In genomic region chr6:52993461-52993860, GRCh38 we compare ENCODE assay signal across 8 cellular contexts. TPM values are rescaled to one million over a fixed set of nuclear protein-coding genes. Genes with fewer than 3 reads are reported as not detected.
A peak's percentile ranks its signal among the peaks of the same experiment; 100 is the strongest.
DNase-seq lines count a peak whose midpoint lies in the region; ATAC-seq and TF ChIP-seq lines count a peak whose summit lies in the region.

No MANE protein-coding gene starts in this region.

- H3K27me3 Mint-ChIP-seq in activated CD8-positive, alpha-beta T cell treated with anti-CD3 and anti-CD28 coated beads for 36 hours, result peaks cover 20% of the 10 kb centered on the region

- in situ Hi-C loops in HAP-1 (cut with MboI; ENCODE audit: low sequenced_read_pairs), result loop anchor here (10.0 kb wide), 1 partner anchor 109 kb away; no protein-coding TSS in a partner anchor

- DNase-seq in HAP-1 (ENCODE audit: low spot score in 2 of 2) (no peak), foreskin melanocyte (peak; percentile 9), sigmoid colon (no peak), left lobe of liver (ENCODE audit: low spot score) (no peak), NCI-H187 (lab: John Stamatoyannopoulos, UW) (no peak), COLO829 (ENCODE audit: low spot score) (no peak), HK-2 (ENCODE audit: unreplicated experiment) (no peak)
- no peak for DNase-seq in activated CD8-positive, alpha-beta T cell treated with anti-CD3 and anti-CD28 coated beads for 36 hours

- no peaks in the 10 kb centered on the region for H3K9me3 Mint-ChIP-seq in activated CD8-positive, alpha-beta T cell treated with anti-CD3 and anti-CD28 coated beads for 36 hours

- no peak for ATAC-seq in activated CD8-positive, alpha-beta T cell treated with anti-CD3 and anti-CD28 coated beads for 36 hours
- ATAC-seq in left lobe of liver, result no peak

- peaks cover 33% of the 10 kb centered on the region for H3K4me1 Mint-ChIP-seq in activated CD8-positive, alpha-beta T cell treated with anti-CD3 and anti-CD28 coated beads for 36 hours (ENCODE audit: low read depth)

- TF ChIP-seq CTCF in activated CD8-positive, alpha-beta T cell treated with anti-CD3 and anti-CD28 coated beads for 36 hours (IDR thresholded peaks at IDR 0.05), result no peak
- no peak for TF ChIP-seq CTCF in sigmoid colon (IDR thresholded peaks at IDR 0.05)

- CTCF ChIA-PET in activated CD8-positive, alpha-beta T cell treated with anti-CD3 and anti-CD28 coated beads for 36 hours (lab: Charles Lee), result interaction anchor here (0.7 to 4.8 kb wide), 4 partner anchors 10 to 111 kb away, joined by 3 to 25 read pairs (median 10); partner anchors contain the start of gene FBXO9

- H3K9me3 ChIP-seq in HAP-1, result no peaks in the 10 kb centered on the region; the same call in 1 of the 2 replicates
- no peaks in the 10 kb centered on the region for H3K9me3 ChIP-seq in sigmoid colon

- H3K27ac ChIP-seq in sigmoid colon, result peak overlapping the region; percentile 89 to 96 (median 92)

- no peak for TF ChIP-seq EP300 in sigmoid colon (IDR thresholded peaks at IDR 0.05)

- no peak overlapping the region for H3K27ac Mint-ChIP-seq in activated CD8-positive, alpha-beta T cell treated with anti-CD3 and anti-CD28 coated beads for 36 hours

- peaks cover 21% of the 10 kb centered on the region for H3K36me3 Mint-ChIP-seq in activated CD8-positive, alpha-beta T cell treated with anti-CD3 and anti-CD28 coated beads for 36 hours (ENCODE audit: low read depth)

- peaks cover 12% of the 10 kb centered on the region for H3K36me3 ChIP-seq in HAP-1 (replicated peaks)
- H3K36me3 ChIP-seq in sigmoid colon, result peaks cover 0 to 15% (median 0%) of the 10 kb centered on the region in 4 donors

- peak overlapping the region; percentile 94 for H3K4me3 Mint-ChIP-seq in activated CD8-positive, alpha-beta T cell treated with anti-CD3 and anti-CD28 coated beads for 36 hours

- peaks cover 17% of the 10 kb centered on the region for H3K4me1 ChIP-seq in HAP-1
- H3K4me1 ChIP-seq in sigmoid colon, result peaks cover 0 to 26% (median 17%) of the 10 kb centered on the region in 4 donors

- H3K27me3 ChIP-seq in HAP-1 (ENCODE audit: low read depth) (no peaks in the 10 kb centered on the region), sigmoid colon (no peaks in the 10 kb centered on the region)

- intact Hi-C loops in activated CD8-positive, alpha-beta T cell treated with anti-CD3 and anti-CD28 coated beads for 36 hours (cut with micrococcal nuclease), result no loop called here
- intact Hi-C loops in sigmoid colon (cut with DNase I), result loop anchor here (5.0 to 10.0 kb wide), 3 partner anchors 111 to 354 kb away; partner anchors contain the start of genes ELOVL5 and GCM1

- 66 to 68% methylated on average over 2 of the region's 2 CpGs for WGBS in sigmoid colon, 2 donors

- no peak for TF ChIP-seq POLR2A in sigmoid colon (IDR thresholded peaks at IDR 0.05)

- H3K4me3 ChIP-seq in HAP-1, result peak overlapping the region; percentile 52
- peak overlapping the region; percentile 59 to 83 (median 65) for H3K4me3 ChIP-seq in sigmoid colon

- POLR2A ChIA-PET in activated CD8-positive, alpha-beta T cell treated with anti-CD3 and anti-CD28 coated beads for 36 hours (lab: Charles Lee), result interaction anchor here (0.6 to 3.5 kb wide), 4 partner anchors 9 to 439 kb away, joined by 3 to 16 read pairs (median 6); partner anchors contain the start of gene FBXO9

RNA-seq across cellular contexts. Expression of gene GSTA4, which starts 1.6 kb away (rescaled TPM):
- total RNA-seq in activated CD8-positive, alpha-beta T cell treated with anti-CD3 and anti-CD28 coated beads for 36 hours, result 10 to 100 TPM; 13.1 to 14.1 TPM
- total RNA-seq in sigmoid colon, result 10 to 100 TPM; 21.0 to 37.0 (median 32.0) TPM
- polyA plus RNA-seq in sigmoid colon, result 10 to 100 TPM; 15.6 to 18.0 (median 16.2) TPM
- 5.5 TPM for total RNA-seq in left lobe of liver
